8 cellular contexts compared by ENCODE assay signal in the genomic region with DNA sequence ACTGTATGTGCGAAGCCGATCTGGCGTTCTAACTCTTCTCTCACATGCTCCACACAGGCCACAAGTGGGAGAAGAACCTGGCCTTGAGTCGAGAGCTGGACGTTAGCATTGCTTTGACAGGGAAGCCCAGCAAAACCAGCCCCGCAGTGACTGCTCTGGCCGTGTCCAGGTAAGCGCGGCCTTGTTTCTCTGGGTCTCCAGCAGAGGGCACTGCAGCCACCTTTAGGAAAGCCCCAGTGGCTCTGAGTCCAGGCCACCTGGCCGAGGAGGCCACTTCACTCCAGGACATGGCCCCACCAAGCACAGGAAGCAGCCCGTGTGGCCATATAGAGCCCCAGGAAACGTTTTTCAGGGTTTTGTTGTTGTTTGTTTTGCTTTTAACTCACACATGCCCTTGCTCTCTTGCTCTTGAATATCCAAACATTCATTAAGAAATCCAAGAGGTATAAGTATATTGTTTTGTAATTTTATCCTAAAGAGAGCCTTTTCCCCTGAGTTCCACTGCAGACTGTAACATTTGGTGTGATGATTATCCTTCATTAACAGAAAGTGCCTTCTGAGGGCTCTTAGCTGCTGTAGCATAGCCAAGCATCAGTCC. TPM values are rescaled to one million over a fixed set of nuclear protein-coding genes. Genes with fewer than 3 reads are reported as not detected.
DNase-seq lines count a peak whose midpoint lies in the region; ATAC-seq and TF ChIP-seq lines count a peak whose summit lies in the region.

No MANE protein-coding gene starts in this region.

- peak; percentile 62 for TF ChIP-seq CTCF in GM10248 (IDR thresholded peaks at IDR 0.05; ENCODE audit: control extremely low read depth, extremely low read depth, low read depth, missing control alignments)
- peak; percentile 85 for TF ChIP-seq CTCF in nephron progenitor cell (IDR thresholded peaks at IDR 0.05)

- no peak overlapping the region for H3K27ac Mint-ChIP-seq in nephron progenitor cell

- POLR2A ChIA-PET in GM10248 (lab: Yijun Ruan, JAX): no interaction called here

- peaks cover 42% of the 10 kb centered on the region for H3K4me1 Mint-ChIP-seq in nephron progenitor cell

- H3K9me3 Mint-ChIP-seq in nephron progenitor cell: no peaks in the 10 kb centered on the region

- no peak for ATAC-seq in HG02642 (IDR thresholded peaks at IDR 0.05; ENCODE audit: poor library complexity, unreplicated experiment)

- H3K4me3 Mint-ChIP-seq in nephron progenitor cell: no peak overlapping the region

- CTCF ChIA-PET in GM10248 (lab: Yijun Ruan, JAX): interaction anchor here (0.6 to 2.3 kb wide), 9 partner anchors 11 to 538 kb away, joined by 3 to 7 read pairs (median 3); no protein-coding TSS in a partner anchor

- peak; percentile 53 for DNase-seq in 8988T
- DNase-seq in GM10248 (ENCODE audit: extremely low spot score): peak; percentile 76
- peak; percentile 77 for DNase-seq in NCI-H146 (lab: John Stamatoyannopoulos, UW)
- peak; percentile 10 to 18 (median 13) for DNase-seq in activated CD8-positive, alpha-beta memory T cell treated with anti-CD3 and anti-CD28 coated beads for 48 hours (ENCODE audit: low read depth in 2 of 3, low spot score in 2 of 3)
- peak; percentile 40 for DNase-seq in fibroblast of peridontal ligament (ENCODE audit: extremely low read depth)
- peak; percentile 78 for DNase-seq in nephron progenitor cell
- no peak for DNase-seq in mesenteric fat pad (ENCODE audit: low spot score)

- H3K36me3 Mint-ChIP-seq in nephron progenitor cell (ENCODE audit: low read depth): no peaks in the 10 kb centered on the region

- peaks cover 55% of the 10 kb centered on the region for H3K27me3 Mint-ChIP-seq in nephron progenitor cell (ENCODE audit: low read depth, poor library complexity)

RNA-seq across cellular contexts. Expression of a gene that starts 41.8 kb away (rescaled TPM):
- total RNA-seq in mesenteric fat pad: not detected
